In genomic region chr9:92686954-92687353, GRCh38 we compare ENCODE assay signal across 13 cellular contexts. TPM values are rescaled to one million over a fixed set of nuclear protein-coding genes. Genes with fewer than 3 reads are reported as not detected.
DNase-seq lines count a peak whose midpoint lies in the region; ATAC-seq and TF ChIP-seq lines count a peak whose summit lies in the region.
"Had no signal": no experiment of that assay in that cellular context is flagged by ENCODE, and none has a peak within 500 bp of the region (broad histone marks: within the 10 kb centered on the region; RNA-seq: fewer than 3 reads in every experiment).

No MANE protein-coding gene starts in this region.

- no peaks in the 10 kb centered on the region for H3K9me2 ChIP-seq in MM.1S (replicated peaks; ENCODE audit: insufficient read depth, low read length)

- TF ChIP-seq POLR2A in Peyer's patch (IDR thresholded peaks at IDR 0.05): no peak

- no peaks in the 10 kb centered on the region for H4K20me1 ChIP-seq in MM.1S (ENCODE audit: insufficient read depth, low read length)
- no peaks in the 10 kb centered on the region for H4K20me1 ChIP-seq in osteoblast (ENCODE audit: insufficient read depth, low read length)

- no peak overlapping the region for H3K27ac ChIP-seq in MM.1S (ENCODE audit: low read length)
- H3K27ac ChIP-seq in brain microvascular endothelial cell: no peak overlapping the region
- no peak overlapping the region for H3K27ac ChIP-seq in osteoblast (ENCODE audit: low read depth, low read length)
- H3K27ac ChIP-seq in Peyer's patch: no peak overlapping the region
- H3K27ac ChIP-seq in heart right ventricle: no peak overlapping the region
- H3K27ac ChIP-seq: uterus had no signal

- ATAC-seq in heart right ventricle: no peak
- ATAC-seq: mucosa of descending colon had no signal

- H3K36me3 ChIP-seq in MM.1S (replicated peaks; ENCODE audit: insufficient read depth, low read length): no peaks in the 10 kb centered on the region
- H3K36me3 ChIP-seq in brain microvascular endothelial cell (replicated peaks): no peaks in the 10 kb centered on the region
- no peaks in the 10 kb centered on the region for H3K36me3 ChIP-seq in osteoblast (ENCODE audit: insufficient read depth, low read length)
- no peaks in the 10 kb centered on the region for H3K36me3 ChIP-seq in Peyer's patch
- no peaks in the 10 kb centered on the region for H3K36me3 ChIP-seq in heart right ventricle
- H3K36me3 ChIP-seq: uterus had no signal

- H3K9me3 ChIP-seq in MM.1S (replicated peaks; ENCODE audit: insufficient read depth, low read length): 0 out of 2 replicates have a peak, but pooled peaks cover 4% of the 10 kb centered on the region
- H3K9me3 ChIP-seq in osteoblast (ENCODE audit: low read depth, low read length): no peaks in the 10 kb centered on the region
- peaks cover 0 to 6% (median 0%) of the 10 kb centered on the region in 4 donors for H3K9me3 ChIP-seq in Peyer's patch
- H3K9me3 ChIP-seq in heart right ventricle: peaks cover 0 to 27% (median 17%) of the 10 kb centered on the region in 11 donors

- DNase-seq in NCI-H82 (lab: John Stamatoyannopoulos, UW) (peak; percentile 14), NCI-H82 treated with DMSO at 0.1 percent for 48 hours (lab: John Stamatoyannopoulos, UW; ENCODE audit: unreplicated experiment) (no peak), MM.1S (no peak), brain microvascular endothelial cell (no peak), osteoblast (ENCODE audit: insufficient read length, low spot score, missing footprints) (no peak), Peyer's patch (no peak), heart right ventricle (no peak), NCI-H2196 (lab: John Stamatoyannopoulos, UW; ENCODE audit: unreplicated experiment) (no peak)
- DNase-seq: activated CD4-positive, alpha-beta T cell treated with anti-CD3 and anti-CD28 coated beads, Interleukin-2, amount 10 ng/mL, durations not matched to agents 24 days and 14 days; hypothalamus; mucosa of descending colon; NCI-H1930; uterus had no signal

- intact Hi-C loops in heart right ventricle (cut with DNase I): no loop called here

- H3K4me1 ChIP-seq in MM.1S (ENCODE audit: low read length) (no peaks in the 10 kb centered on the region), osteoblast (ENCODE audit: insufficient read depth, low read length) (no peaks in the 10 kb centered on the region), Peyer's patch (no peaks in the 10 kb centered on the region), heart right ventricle (no peaks in the 10 kb centered on the region)
- H3K4me1 ChIP-seq: uterus had no signal

- H3K9ac ChIP-seq in MM.1S (ENCODE audit: low read length): no peak overlapping the region

- H3K4me2 ChIP-seq in MM.1S (ENCODE audit: low read depth, low read length) (no peak overlapping the region), osteoblast (ENCODE audit: insufficient read depth, low read length) (no peak overlapping the region)

- H3F3A ChIP-seq in MM.1S (ENCODE audit: insufficient read depth, low read length): no peaks in the 10 kb centered on the region

- H3K79me2 ChIP-seq in MM.1S (ENCODE audit: low read length) (no peaks in the 10 kb centered on the region), osteoblast (ENCODE audit: insufficient read depth, low read length) (no peaks in the 10 kb centered on the region)

- no peaks in the 10 kb centered on the region for H3K27me3 ChIP-seq in MM.1S (replicated peaks; ENCODE audit: insufficient read depth, low read length)
- no peaks in the 10 kb centered on the region for H3K27me3 ChIP-seq in brain microvascular endothelial cell (replicated peaks)
- H3K27me3 ChIP-seq in osteoblast (ENCODE audit: insufficient read depth, low read length): no peaks in the 10 kb centered on the region
- H3K27me3 ChIP-seq in Peyer's patch: no peaks in the 10 kb centered on the region
- no peaks in the 10 kb centered on the region for H3K27me3 ChIP-seq in heart right ventricle
- H3K27me3 ChIP-seq: uterus had no signal

- H3K4me3 ChIP-seq in MM.1S (ENCODE audit: low read length): no peak overlapping the region
- no peak overlapping the region for H3K4me3 ChIP-seq in brain microvascular endothelial cell (ENCODE audit: low read depth, low read length)
- no peak overlapping the region for H3K4me3 ChIP-seq in osteoblast (ENCODE audit: insufficient read depth, low read length)
- H3K4me3 ChIP-seq in Peyer's patch: no peak overlapping the region
- H3K4me3 ChIP-seq in heart right ventricle: no peak overlapping the region
- H3K4me3 ChIP-seq: mucosa of descending colon, uterus had no signal

- WGBS in heart right ventricle, 2 donors: 77 to 81% methylated on average over 3 of the region's 3 CpGs

- H2AFZ ChIP-seq in MM.1S (ENCODE audit: low read length): no peak overlapping the region
- no peak overlapping the region for H2AFZ ChIP-seq in osteoblast (ENCODE audit: low read length)

- in situ Hi-C loops in brain microvascular endothelial cell (cut with HindIII; ENCODE audit: low pct_ligation_motif_present, low sequenced_read_pairs): no loop called here

- TF ChIP-seq CTCF in MM.1S (IDR thresholded peaks at IDR 0.05; ENCODE audit: low read length): 0 out of 2 replicates have a peak, but pooled peaks have one; percentile 13
- TF ChIP-seq CTCF in brain microvascular endothelial cell (IDR thresholded peaks at IDR 0.05; ENCODE audit: low read depth, low read length, missing control alignments): peak; percentile 54
- TF ChIP-seq CTCF in osteoblast (IDR thresholded peaks at IDR 0.05; ENCODE audit: extremely low read depth, low read depth, low read length): peak; percentile 29
- no peak for TF ChIP-seq CTCF in Peyer's patch (IDR thresholded peaks at IDR 0.05)
- peak in 2 of 9 donors; percentile 5 to 11 for TF ChIP-seq CTCF in heart right ventricle (IDR thresholded peaks at IDR 0.05)

RNA-seq across cellular contexts. Expression of gene IPPK, which starts 17.0 kb away (rescaled TPM):
- total RNA-seq in osteoblast: 7.7 and 9.4 TPM in 2 replicates
- total RNA-seq in Peyer's patch: 10 to 100 TPM in 2 of 4 donors, 1 to 10 TPM in 2; 6.3 to 15.7 (median 10.1) TPM
- total RNA-seq in heart right ventricle: 10 to 100 TPM in 2 of 10 donors, 1 to 10 TPM in 8; 6.5 to 17.8 (median 8.5) TPM
- polyA plus RNA-seq in heart right ventricle: 1 to 10 TPM; 5.2 to 8.2 TPM

Comparison
In these comparisons a context has a peak if more than half of its experiments do, and no peak if none do; other contexts are left out.
1. CTCF ChIP-seq: peak in MM.1S (single experiment), brain microvascular endothelial cell (single experiment) and osteoblast (single experiment); none in Peyer's patch (0 of 6).